2 cellular contexts compared by ENCODE assay signal in the genomic region with DNA sequence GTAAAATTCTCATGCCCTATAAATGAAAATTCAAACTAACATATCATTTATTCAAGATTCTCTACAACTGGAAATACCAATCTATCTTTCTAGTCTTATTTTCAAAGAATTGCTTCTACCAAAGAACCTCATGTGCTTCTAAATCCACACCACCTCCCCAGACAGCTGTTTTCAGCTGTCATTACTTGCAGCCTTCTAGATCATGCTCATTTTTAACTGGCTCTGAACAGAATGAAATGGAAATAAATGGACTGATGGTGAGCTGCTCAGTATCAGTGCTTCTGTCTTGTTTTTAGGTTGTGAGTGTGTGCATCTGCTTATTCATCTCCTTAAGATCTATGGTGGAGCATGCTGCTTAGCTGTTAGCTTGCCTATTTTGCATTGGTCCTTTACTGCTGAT.
TF ChIP-seq lines count a peak whose summit lies in the region.

No MANE protein-coding gene starts in this region.

TF ChIP-seq in HCT116, 20 proteins besides CTCF, POLR2A, EP300 and RAD21:
- TF ChIP-seq YY1 (IDR thresholded peaks at IDR 0.05; ENCODE audit: extremely low read depth, insufficient replicate concordance, low read depth, low read length) (no peak), ZNF274 (IDR thresholded peaks at IDR 0.05; ENCODE audit: low read depth, low read length) (no peak), EGR1 (IDR thresholded peaks at IDR 0.05; ENCODE audit: low read depth) (no peak), EZH2phosphoT487 (IDR thresholded peaks at IDR 0.05; ENCODE audit: borderline replicate concordance) (no peak), ELF1 (IDR thresholded peaks at IDR 0.05; ENCODE audit: borderline replicate concordance, low read depth) (no peak), SRF (IDR thresholded peaks at IDR 0.05; ENCODE audit: low read depth) (no peak), ZFX (IDR thresholded peaks at IDR 0.05) (no peak), FOSL1 (IDR thresholded peaks at IDR 0.05; ENCODE audit: low read depth) (no peak)
- TF ChIP-seq, protein P1, sequence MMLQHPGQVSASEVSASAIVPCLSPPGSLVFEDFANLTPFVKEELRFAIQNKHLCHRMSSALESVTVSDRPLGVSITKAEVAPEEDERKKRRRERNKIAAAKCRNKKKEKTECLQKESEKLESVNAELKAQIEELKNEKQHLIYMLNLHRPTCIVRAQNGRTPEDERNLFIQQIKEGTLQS (IDR thresholded peaks at IDR 0.05) = no peak

TF ChIP-seq in GM12878, 131 proteins besides CTCF, POLR2A, EP300 and RAD21:
- TF ChIP-seq, protein P2, sequence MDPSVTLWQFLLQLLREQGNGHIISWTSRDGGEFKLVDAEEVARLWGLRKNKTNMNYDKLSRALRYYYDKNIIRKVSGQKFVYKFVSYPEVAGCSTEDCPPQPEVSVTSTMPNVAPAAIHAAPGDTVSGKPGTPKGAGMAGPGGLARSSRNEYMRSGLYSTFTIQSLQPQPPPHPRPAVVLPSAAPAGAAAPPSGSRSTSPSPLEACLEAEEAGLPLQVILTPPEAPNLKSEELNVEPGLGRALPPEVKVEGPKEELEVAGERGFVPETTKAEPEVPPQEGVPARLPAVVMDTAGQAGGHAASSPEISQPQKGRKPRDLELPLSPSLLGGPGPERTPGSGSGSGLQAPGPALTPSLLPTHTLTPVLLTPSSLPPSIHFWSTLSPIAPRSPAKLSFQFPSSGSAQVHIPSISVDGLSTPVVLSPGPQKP (IDR thresholded peaks at IDR 0.05; ENCODE audit: low read depth, low read length) = no peak
- no peak for TF ChIP-seq EZH2 (IDR thresholded peaks at IDR 0.05; ENCODE audit: borderline replicate concordance, control insufficient read depth, low read depth, low read length)
- TF ChIP-seq EED (IDR thresholded peaks at IDR 0.05; ENCODE audit: low read depth) = no peak
- TF ChIP-seq PML (IDR thresholded peaks at IDR 0.05; ENCODE audit: low read length) = no peak
- TF ChIP-seq CBFB (IDR thresholded peaks at IDR 0.05; ENCODE audit: low read depth) = no peak
- no peak for TF ChIP-seq RELA (IDR thresholded peaks at IDR 0.05; ENCODE audit: borderline replicate concordance, partially characterized antibody)
- TF ChIP-seq, protein P3, sequence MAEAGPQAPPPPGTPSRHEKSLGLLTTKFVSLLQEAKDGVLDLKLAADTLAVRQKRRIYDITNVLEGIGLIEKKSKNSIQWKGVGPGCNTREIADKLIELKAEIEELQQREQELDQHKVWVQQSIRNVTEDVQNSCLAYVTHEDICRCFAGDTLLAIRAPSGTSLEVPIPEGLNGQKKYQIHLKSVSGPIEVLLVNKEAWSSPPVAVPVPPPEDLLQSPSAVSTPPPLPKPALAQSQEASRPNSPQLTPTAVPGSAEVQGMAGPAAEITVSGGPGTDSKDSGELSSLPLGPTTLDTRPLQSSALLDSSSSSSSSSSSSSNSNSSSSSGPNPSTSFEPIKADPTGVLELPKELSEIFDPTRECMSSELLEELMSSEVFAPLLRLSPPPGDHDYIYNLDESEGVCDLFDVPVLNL (IDR thresholded peaks at IDR 0.05; ENCODE audit: low read depth, low read length) = no peak
- no peak for TF ChIP-seq NFXL1 (IDR thresholded peaks at IDR 0.05; ENCODE audit: borderline replicate concordance)
- TF ChIP-seq POU2F2 (IDR thresholded peaks at IDR 0.05; ENCODE audit: borderline replicate concordance, low read depth, low read length) = no peak
- TF ChIP-seq ZNF207 (IDR thresholded peaks at IDR 0.05; ENCODE audit: borderline replicate concordance) = no peak
- no peak for TF ChIP-seq ZNF274 (IDR thresholded peaks at IDR 0.05; ENCODE audit: insufficient read depth, insufficient read length)
- no peak for TF ChIP-seq ZSCAN29 (IDR thresholded peaks at IDR 0.05)
- no peak for TF ChIP-seq MXI1 (IDR thresholded peaks at IDR 0.05; ENCODE audit: low read depth, low read length)
- TF ChIP-seq FOXM1 (IDR thresholded peaks at IDR 0.05; ENCODE audit: low read depth, low read length) = no peak
- TF ChIP-seq, protein P4, sequence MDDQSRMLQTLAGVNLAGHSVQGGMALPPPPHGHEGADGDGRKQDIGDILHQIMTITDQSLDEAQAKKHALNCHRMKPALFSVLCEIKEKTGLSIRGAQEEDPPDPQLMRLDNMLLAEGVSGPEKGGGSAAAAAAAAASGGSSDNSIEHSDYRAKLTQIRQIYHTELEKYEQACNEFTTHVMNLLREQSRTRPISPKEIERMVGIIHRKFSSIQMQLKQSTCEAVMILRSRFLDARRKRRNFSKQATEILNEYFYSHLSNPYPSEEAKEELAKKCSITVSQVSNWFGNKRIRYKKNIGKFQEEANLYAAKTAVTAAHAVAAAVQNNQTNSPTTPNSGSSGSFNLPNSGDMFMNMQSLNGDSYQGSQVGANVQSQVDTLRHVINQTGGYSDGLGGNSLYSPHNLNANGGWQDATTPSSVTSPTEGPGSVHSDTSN (IDR thresholded peaks at IDR 0.05; ENCODE audit: insufficient replicate concordance, low read depth, low read length) = no peak
- TF ChIP-seq, protein P5, sequence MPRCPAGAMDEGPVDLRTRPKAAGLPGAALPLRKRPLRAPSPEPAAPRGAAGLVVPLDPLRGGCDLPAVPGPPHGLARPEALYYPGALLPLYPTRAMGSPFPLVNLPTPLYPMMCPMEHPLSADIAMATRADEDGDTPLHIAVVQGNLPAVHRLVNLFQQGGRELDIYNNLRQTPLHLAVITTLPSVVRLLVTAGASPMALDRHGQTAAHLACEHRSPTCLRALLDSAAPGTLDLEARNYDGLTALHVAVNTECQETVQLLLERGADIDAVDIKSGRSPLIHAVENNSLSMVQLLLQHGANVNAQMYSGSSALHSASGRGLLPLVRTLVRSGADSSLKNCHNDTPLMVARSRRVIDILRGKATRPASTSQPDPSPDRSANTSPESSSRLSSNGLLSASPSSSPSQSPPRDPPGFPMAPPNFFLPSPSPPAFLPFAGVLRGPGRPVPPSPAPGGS (IDR thresholded peaks at IDR 0.05; ENCODE audit: borderline replicate concordance, insufficient read depth, low read depth, low read length, poor library complexity, severe bottlenecking) = no peak
- no peak for TF ChIP-seq MTA2 (IDR thresholded peaks at IDR 0.05; ENCODE audit: low read depth)
- TF ChIP-seq FOXK2 (IDR thresholded peaks at IDR 0.05) = no peak
- no peak for TF ChIP-seq SUZ12 (IDR thresholded peaks at IDR 0.05; ENCODE audit: unreplicated experiment)
